ENCODE assay signal across 25 cellular contexts in genomic region chr12:105915997-105916697, GRCh38.
"Had no signal": no experiment of that assay in that cellular context is flagged by ENCODE, and none has a peak within 500 bp of the region (broad histone marks: within the 10 kb centered on the region; RNA-seq: fewer than 3 reads in every experiment).

No MANE protein-coding gene starts in this region.

- H3K4me3 ChIP-seq: esophagus squamous epithelium, lung, mucosa of descending colon, neural progenitor cell, prostate gland, skin epidermis, suprapubic skin, transverse colon, upper lobe of right lung, uterus had no signal

- H3K4me1 ChIP-seq: neural progenitor cell, prostate gland, transverse colon, upper lobe of right lung, uterus had no signal

- H3K4me2 ChIP-seq: neural progenitor cell had no signal

- H3K9ac ChIP-seq: neural progenitor cell had no signal

- H3K36me3 ChIP-seq: esophagus squamous epithelium, neural progenitor cell, prostate gland, suprapubic skin, transverse colon, upper lobe of right lung, uterus had no signal

- H2AFZ ChIP-seq: neural progenitor cell had no signal

- ATAC-seq: effector memory CD8-positive, alpha-beta T cell; mucosa of descending colon; naive thymus-derived CD4-positive, alpha-beta T cell; right cardiac atrium; stimulated activated naive CD8-positive, alpha-beta T cell treated with anti-CD3 and anti-CD28 coated beads, Interleukin-15, amount 100 ng/mL, for 72 hours; upper lobe of right lung had no signal

- H3K9me3 ChIP-seq: esophagus squamous epithelium, mucosa of descending colon, prostate gland, suprapubic skin, transverse colon, upper lobe of right lung, uterus had no signal

- DNase-seq: cortex of kidney; effector memory CD8-positive, alpha-beta T cell; erythroblast; esophagus squamous epithelium; foreskin melanocyte; hypothalamus; immature natural killer cell; mucosa of descending colon; naive thymus-derived CD4-positive, alpha-beta T cell; right cardiac atrium; stimulated activated CD4-positive, alpha-beta T cell treated with anti-CD3 and anti-CD28 coated beads, Interleukin-15, amount 100 ng/mL, for 24 hours; stimulated activated CD4-positive, alpha-beta T cell treated with anti-CD3 and anti-CD28 coated beads, Interleukin-4, amount 100 ng/mL, for 1 hour; stimulated activated CD8-positive, alpha-beta memory T cell treated with anti-CD3 and anti-CD28 coated beads, Interleukin-4, amount 100 ng/mL, for 48 hours; stimulated activated naive CD4-positive, alpha-beta T cell; stimulated activated naive CD8-positive, alpha-beta T cell treated with anti-CD3 and anti-CD28 coated beads, Interleukin-15, amount 100 ng/mL, for 72 hours; transverse colon; upper lobe of right lung; uterus had no signal

- H3K27ac ChIP-seq: esophagus squamous epithelium, neural progenitor cell, prostate gland, suprapubic skin, transverse colon, upper lobe of right lung, uterus had no signal

- FAIRE-seq: endometrium, keratinocyte had no signal

- H3K27me3 ChIP-seq: esophagus squamous epithelium, neural progenitor cell, suprapubic skin, transverse colon, upper lobe of right lung, uterus had no signal
